Comparison of ENCODE assay signal across 11 cellular contexts in genomic region chr11:45565589-45565988, GRCh38.
"Had no signal": no experiment of that assay in that cellular context is flagged by ENCODE, and none has a peak within 500 bp of the region (broad histone marks: within the 10 kb centered on the region; RNA-seq: fewer than 3 reads in every experiment).

No MANE protein-coding gene starts in this region.

- FAIRE-seq: H1, H54 had no signal

- H3K27ac ChIP-seq: GM23248 had no signal

- H3K9ac ChIP-seq: GM23248 had no signal

- H3K4me2 ChIP-seq: GM23338 had no signal

- ATAC-seq: GM23338, HCT116 had no signal

- H3K36me3 ChIP-seq: HAP-1 had no signal

- H3K9me3 ChIP-seq: HAP-1 had no signal

- H2AFZ ChIP-seq: GM23248, GM23338 had no signal

- H3K4me3 ChIP-seq: GM23248, GM23338, HAP-1 had no signal

- DNase-seq: GM23248, GOT3, H7, H9, HCEC 1CT, HFFc6 had no signal
